In the genomic region with DNA sequence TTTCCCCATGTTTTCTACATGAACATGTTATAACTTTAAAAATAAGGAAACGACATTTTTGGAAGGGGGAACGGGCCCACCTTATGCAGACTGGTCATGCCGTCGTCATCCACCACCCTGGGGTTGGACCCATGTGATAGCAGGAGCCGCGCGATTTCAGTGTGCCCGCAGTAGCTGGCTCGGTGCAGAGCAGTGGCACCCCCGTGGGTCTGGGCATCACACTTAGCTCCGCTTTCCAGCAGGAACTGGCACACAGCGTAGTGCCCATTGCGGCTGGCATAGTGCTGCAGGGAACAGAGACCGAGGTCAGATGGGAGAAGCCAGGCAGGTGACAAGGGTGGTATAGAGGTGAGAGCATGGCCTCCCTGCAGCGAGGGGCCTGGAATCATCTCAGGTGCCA, we compare ENCODE assay signal across 24 cellular contexts.
"Had no signal": no experiment of that assay in that cellular context is flagged by ENCODE, and none has a peak within 500 bp of the region (broad histone marks: within the 10 kb centered on the region; RNA-seq: fewer than 3 reads in every experiment).

No MANE protein-coding gene starts in this region.

- H3K27ac Mint-ChIP-seq: immature natural killer cell; memory B cell; nephron progenitor cell; stimulated activated naive B cell treated with anti-CD40 and anti-IgM and Interleukin-4, amounts not matched to agents 10 μg/mL and 1 μg/mL and 100 μg/mL, for 72 hours had no signal

- H3K27ac ChIP-seq: heart left ventricle, left ventricle myocardium inferior, pancreas, prostate gland, right atrium auricular region, skin epidermis, stomach, testis, thyroid gland, transverse colon, upper lobe of left lung had no signal

- H3K9me3 Mint-ChIP-seq: immature natural killer cell; memory B cell; naive thymus-derived CD8-positive, alpha-beta T cell; nephron progenitor cell; stimulated activated naive B cell treated with anti-CD40 and anti-IgM and Interleukin-4, amounts not matched to agents 10 μg/mL and 1 μg/mL and 100 μg/mL, for 72 hours had no signal

- H3K4me3 Mint-ChIP-seq: immature natural killer cell; memory B cell; naive thymus-derived CD8-positive, alpha-beta T cell; nephron progenitor cell; stimulated activated naive B cell treated with anti-CD40 and anti-IgM and Interleukin-4, amounts not matched to agents 10 μg/mL and 1 μg/mL and 100 μg/mL, for 72 hours had no signal

- H3K27me3 Mint-ChIP-seq: memory B cell; naive thymus-derived CD8-positive, alpha-beta T cell; stimulated activated naive B cell treated with anti-CD40 and anti-IgM and Interleukin-4, amounts not matched to agents 10 μg/mL and 1 μg/mL and 100 μg/mL, for 72 hours had no signal

- DNase-seq: heart left ventricle; hypothalamus; immature natural killer cell; left ventricle myocardium inferior; naive thymus-derived CD8-positive, alpha-beta T cell; nephron progenitor cell; nucleus accumbens; pancreas; stimulated activated CD4-positive, alpha-beta T cell treated with anti-CD3 and anti-CD28 coated beads, Interleukin-12 subunit alpha, Interleukin-12 subunit beta, amount 100 ng/mL, for 4 hours; stimulated activated CD4-positive, alpha-beta T cell treated with anti-CD3 and anti-CD28 coated beads, Interleukin-15, amount 100 ng/mL, for 24 hours; stimulated activated CD4-positive, alpha-beta T cell treated with anti-CD3 and anti-CD28 coated beads, Interleukin-2, amount 100 ng/mL, for 24 hours; stimulated activated CD4-positive, alpha-beta T cell treated with anti-CD3 and anti-CD28 coated beads, Interleukin-4, amount 100 ng/mL, for 1 hour; stimulated activated naive B cell treated with anti-CD40 and anti-IgM and Interleukin-4, amounts not matched to agents 10 μg/mL and 1 μg/mL and 100 μg/mL, for 72 hours; stimulated activated naive CD8-positive, alpha-beta T cell treated with anti-CD3 and anti-CD28 coated beads, Interleukin-15, Interleukin-2, amounts not matched to agents 100 U/mL and 50 U/mL, for 24 hours; stomach; testis; thyroid gland; transverse colon had no signal

- ATAC-seq: heart left ventricle; naive thymus-derived CD8-positive, alpha-beta T cell; pancreas; sciatic nerve; stimulated activated naive B cell treated with anti-CD40 and anti-IgM and Interleukin-4, amounts not matched to agents 10 μg/mL and 1 μg/mL and 100 μg/mL, for 72 hours; stimulated activated naive CD8-positive, alpha-beta T cell treated with anti-CD3 and anti-CD28 coated beads, Interleukin-15, Interleukin-2, amounts not matched to agents 100 U/mL and 50 U/mL, for 24 hours had no signal

- H3K4me3 ChIP-seq: heart left ventricle, left ventricle myocardium inferior, pancreas, prostate gland, right atrium auricular region, skin epidermis, stomach, testis, thyroid gland, transverse colon, upper lobe of left lung had no signal
